Comparison of ENCODE assay signal across 1 cellular context in genomic region chr19:40889366-40889765, GRCh38.
TF ChIP-seq lines count a peak whose summit lies in the region.

No MANE protein-coding gene starts in this region.

TF ChIP-seq in GM23338, 12 proteins besides CTCF, POLR2A, EP300 and RAD21 (continued from another document):
- TF ChIP-seq ZNF462 (CRISPR knock-in tag; IDR thresholded peaks at IDR 0.05) (no peak), EZH2phosphoT487 (IDR thresholded peaks at IDR 0.05; ENCODE audit: unreplicated experiment) (no peak), EZH2 (IDR thresholded peaks at IDR 0.05; ENCODE audit: low read depth, unreplicated experiment) (no peak)
